In the genomic region with DNA sequence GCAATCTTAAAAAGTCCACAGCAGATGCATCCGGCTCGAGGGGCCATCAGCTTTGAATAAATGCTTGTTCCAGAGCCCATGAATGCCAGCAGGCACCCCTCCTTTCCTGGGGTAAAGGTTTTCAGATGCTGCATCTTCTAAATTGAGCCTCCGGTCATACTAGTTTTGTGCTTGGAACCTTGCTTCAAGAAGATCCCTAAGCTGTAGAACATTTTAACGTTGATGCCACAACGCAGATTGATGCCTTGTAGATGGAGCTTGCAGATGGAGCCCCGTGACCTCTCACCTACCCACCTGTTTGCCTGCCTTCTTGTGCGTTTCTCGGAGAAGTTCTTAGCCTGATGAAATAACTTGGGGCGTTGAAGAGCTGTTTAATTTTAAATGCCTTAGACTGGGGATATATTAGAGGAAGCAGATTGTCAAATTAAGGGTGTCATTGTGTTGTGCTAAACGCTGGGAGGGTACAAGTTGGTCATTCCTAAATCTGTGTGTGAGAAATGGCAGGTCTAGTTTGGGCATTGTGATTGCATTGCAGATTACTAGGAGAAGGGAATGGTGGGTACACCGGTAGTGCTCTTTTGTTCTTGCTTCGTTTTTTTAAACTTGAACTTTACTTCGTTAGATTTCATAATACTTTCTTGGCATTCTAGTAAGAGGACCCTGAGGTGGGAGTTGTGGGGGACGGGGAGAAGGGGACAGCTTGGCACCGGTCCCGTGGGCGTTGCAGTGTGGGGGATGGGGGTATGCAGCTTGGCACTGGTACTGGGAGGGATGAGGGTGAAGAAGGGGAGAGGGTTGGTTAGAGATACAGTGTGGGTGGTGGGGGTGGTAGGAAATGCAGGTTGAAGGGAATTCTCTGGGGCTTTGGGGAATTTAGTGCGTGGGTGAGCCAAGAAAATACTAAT, we compare ENCODE assay signal across 8 cellular contexts. TPM values are rescaled to one million over a fixed set of nuclear protein-coding genes. Genes with fewer than 3 reads are reported as not detected.
DNase-seq lines count a peak whose midpoint lies in the region; ATAC-seq and TF ChIP-seq lines count a peak whose summit lies in the region.

No MANE protein-coding gene starts in this region.

- H3K4me3 ChIP-seq in A673 (ENCODE audit: low read depth, low read length, poor library complexity, severe bottlenecking) (peak overlapping the region; percentile 66), HUES48 (ENCODE audit: low read depth, low read length) (peak overlapping the region; percentile 60), neuron (ENCODE audit: low read length) (peak overlapping the region; percentile 94), vagina (peak overlapping the region; percentile 58 to 96)

- TF ChIP-seq CTCF in A673 (conservative IDR thresholded peaks at IDR 0.05; ENCODE audit: low read depth, low read length) (no peak), vagina (IDR thresholded peaks at IDR 0.05) (no peak)

- H3K27ac ChIP-seq in A673 (ENCODE audit: low read depth, low read length, poor library complexity, severe bottlenecking) (peak overlapping the region; percentile 100), HUES48 (ENCODE audit: low read depth, low read length) (peak overlapping the region; percentile 34), vagina (peak overlapping the region; percentile 99)

- H3K4me1 ChIP-seq in A673 (ENCODE audit: insufficient read depth, low read length, poor library complexity, severe bottlenecking): peaks cover 78% of the 10 kb centered on the region
- peaks cover 83% of the 10 kb centered on the region for H3K4me1 ChIP-seq in HUES48 (ENCODE audit: control insufficient read depth, insufficient read depth, low read length)
- peaks cover 52% of the 10 kb centered on the region for H3K4me1 ChIP-seq in neuron (ENCODE audit: insufficient read depth, low read length)
- H3K4me1 ChIP-seq in vagina: peaks cover 47% of the 10 kb centered on the region

- no TSS peak for BruUV-seq in A673 (replicated peaks; lab: Mats Ljungman, UMichigan)

- intact Hi-C loops in A673 (cut with micrococcal nuclease; ENCODE audit: unreplicated experiment): no loop called here
- intact Hi-C loops in vagina (cut with DNase I): no loop called here

- H3K4me1 Mint-ChIP-seq in activated CD8-positive, alpha-beta memory T cell treated with anti-CD3 and anti-CD28 coated beads, Interleukin-2, amount 10 ng/mL, durations not matched to agents 7 days and 5 days: peaks cover 49% of the 10 kb centered on the region

- H3K9ac ChIP-seq in HUES48 (ENCODE audit: low read depth, low read length): peak overlapping the region; percentile 41

- peak overlapping the region; percentile 94 for H3K4me3 Mint-ChIP-seq in activated CD8-positive, alpha-beta memory T cell treated with anti-CD3 and anti-CD28 coated beads, Interleukin-2, amount 10 ng/mL, durations not matched to agents 7 days and 5 days

- no peak for DNase-seq in A673 (ENCODE audit: low spot score)
- DNase-seq in activated CD8-positive, alpha-beta memory T cell treated with anti-CD3 and anti-CD28 coated beads, Interleukin-2, amount 10 ng/mL, durations not matched to agents 7 days and 5 days: peak; percentile 77
- DNase-seq in fibroblast of gingiva (ENCODE audit: low read depth): peak; percentile 60
- DNase-seq in vagina (ENCODE audit: extremely low spot score in 2 of 2): peak in 1 of 2 donors; percentile 93
- DNase-seq in NCI-H345 treated with DMSO at 0.1 percent for 48 hours (lab: John Stamatoyannopoulos, UW; ENCODE audit: unreplicated experiment): no peak
- no peak for DNase-seq in NCI-H524 (lab: John Stamatoyannopoulos, UW)

- no peak for TF ChIP-seq POLR2A in vagina (IDR thresholded peaks at IDR 0.05)

- H3K27me3 ChIP-seq in A673 (replicated peaks; ENCODE audit: insufficient read depth, low read depth, low read length, poor library complexity): no peaks in the 10 kb centered on the region
- H3K27me3 ChIP-seq in HUES48 (ENCODE audit: control insufficient read depth, insufficient read depth, low read length): no peaks in the 10 kb centered on the region
- no peaks in the 10 kb centered on the region for H3K27me3 ChIP-seq in neuron (ENCODE audit: insufficient read depth, low read length)
- H3K27me3 ChIP-seq in vagina: no peaks in the 10 kb centered on the region

- H3K36me3 ChIP-seq in A673 (ENCODE audit: insufficient read depth, low read length, poor library complexity, severe bottlenecking) (peaks cover 36% of the 10 kb centered on the region), HUES48 (ENCODE audit: control insufficient read depth, insufficient read depth, low read length) (no peaks in the 10 kb centered on the region), neuron (ENCODE audit: insufficient read depth, low read length) (peaks cover 31% of the 10 kb centered on the region), vagina (peaks cover 0 to 37% of the 10 kb centered on the region in 2 donors)

- no peak for ATAC-seq in activated CD8-positive, alpha-beta memory T cell treated with anti-CD3 and anti-CD28 coated beads, Interleukin-2, amount 10 ng/mL, durations not matched to agents 7 days and 5 days

- no peak overlapping the region for H2AFZ ChIP-seq in neuron (ENCODE audit: low read depth, low read length)

- POLR2A ChIA-PET in A673 (lab: Charles Lee; ENCODE audit: low non-redundant PET): interaction anchor here (0.5 to 1.3 kb wide), 6 partner anchors 8 to 75 kb away, joined by 3 to 4 read pairs (median 3); partner anchors contain the start of gene MALAT1

- H3K27me3 Mint-ChIP-seq in activated CD8-positive, alpha-beta memory T cell treated with anti-CD3 and anti-CD28 coated beads, Interleukin-2, amount 10 ng/mL, durations not matched to agents 7 days and 5 days: peaks cover 2% of the 10 kb centered on the region

- peak overlapping the region; percentile 98 for H3K27ac Mint-ChIP-seq in activated CD8-positive, alpha-beta memory T cell treated with anti-CD3 and anti-CD28 coated beads, Interleukin-2, amount 10 ng/mL, durations not matched to agents 7 days and 5 days

- peaks cover 63% of the 10 kb centered on the region for H3K36me3 Mint-ChIP-seq in activated CD8-positive, alpha-beta memory T cell treated with anti-CD3 and anti-CD28 coated beads, Interleukin-2, amount 10 ng/mL, durations not matched to agents 7 days and 5 days

- H3K9me3 ChIP-seq in A673 (ENCODE audit: low read depth, low read length, poor library complexity, severe bottlenecking) (no peaks in the 10 kb centered on the region), HUES48 (ENCODE audit: control insufficient read depth, insufficient read depth, low read length) (no peaks in the 10 kb centered on the region), neuron (ENCODE audit: low read length) (no peaks in the 10 kb centered on the region), vagina (no peaks in the 10 kb centered on the region)

- H3K9me3 Mint-ChIP-seq in activated CD8-positive, alpha-beta memory T cell treated with anti-CD3 and anti-CD28 coated beads, Interleukin-2, amount 10 ng/mL, durations not matched to agents 7 days and 5 days (ENCODE audit: low read depth): no peaks in the 10 kb centered on the region

- CTCF ChIA-PET in A673 (lab: Charles Lee): interaction anchor here (0.5 to 1.0 kb wide), 2 partner anchors 57 to 84 kb away, joined by 3 to 7 read pairs; no protein-coding TSS in a partner anchor
- CTCF ChIA-PET in activated CD8-positive, alpha-beta memory T cell treated with anti-CD3 and anti-CD28 coated beads, Interleukin-2, amount 10 ng/mL, durations not matched to agents 7 days and 5 days (lab: Charles Lee): interaction anchor here (0.6 to 16.5 kb wide), 10 partner anchors 8 to 101 kb away, joined by 3 to 489 read pairs (median 3); partner anchors contain the start of genes DPF2, FRMD8, MALAT1 and SCYL1

RNA-seq across cellular contexts. Expression of gene NEAT1, which starts 1.9 kb away (rescaled TPM):
- 196 and 211 TPM in 2 replicates for total RNA-seq in A673 (2021)
- total RNA-seq in activated CD8-positive, alpha-beta memory T cell treated with anti-CD3 and anti-CD28 coated beads, Interleukin-2, amount 10 ng/mL, durations not matched to agents 7 days and 5 days: 100 to 1,000 TPM; 525 to 618 TPM
- total RNA-seq in vagina: 857 TPM

RNA-seq across cellular contexts. Expression of gene FRMD8, which starts 38.0 kb away (rescaled TPM):
- total RNA-seq in A673 (2021) (43.2 and 51.1 TPM in 2 replicates), vagina (53.3 TPM)
- total RNA-seq in activated CD8-positive, alpha-beta memory T cell treated with anti-CD3 and anti-CD28 coated beads, Interleukin-2, amount 10 ng/mL, durations not matched to agents 7 days and 5 days: 10 to 100 TPM; 52.0 to 56.7 TPM

RNA-seq across cellular contexts. Expression of gene SLC25A45, which starts 42.0 kb away (rescaled TPM):
- total RNA-seq in A673 (2021) (5.3 and 7.4 TPM in 2 replicates), vagina (2.2 TPM)
- 10 to 100 TPM; 19.4 to 25.1 TPM for total RNA-seq in activated CD8-positive, alpha-beta memory T cell treated with anti-CD3 and anti-CD28 coated beads, Interleukin-2, amount 10 ng/mL, durations not matched to agents 7 days and 5 days

Comparison
In these comparisons a context has a peak if more than half of its experiments do, and no peak if none do; other contexts are left out.
1. DNase-seq: peak in activated CD8-positive, alpha-beta memory T cell treated with anti-CD3 and anti-CD28 coated beads, Interleukin-2, amount 10 ng/mL, durations not matched to agents 7 days and 5 days (single experiment) and fibroblast of gingiva (single experiment); none in A673 (single experiment), NCI-H345 treated with DMSO at 0.1 percent for 48 hours (single experiment) and NCI-H524 (0 of 2).
2. H3K27ac ChIP-seq: peak in every context shown above with its lines; median percentile 100 in A673; 99 in vagina; 34 in HUES48.
3. Peak in every context shown above with its lines, with median percentiles within 50 percentile points of each other: H3K4me3 ChIP-seq.